Comparison of ENCODE assay signal across 21 cellular contexts in genomic region chr3:197683191-197683590, GRCh38. TPM values are rescaled to one million over a fixed set of nuclear protein-coding genes. Genes with fewer than 3 reads are reported as not detected.
DNase-seq lines count a peak whose midpoint lies in the region; ATAC-seq, FAIRE-seq and TF ChIP-seq lines count a peak whose summit lies in the region.
"Had no signal": no experiment of that assay in that cellular context is flagged by ENCODE, and none has a peak within 500 bp of the region (broad histone marks: within the 10 kb centered on the region; RNA-seq: fewer than 3 reads in every experiment).

No MANE protein-coding gene starts in this region.

- TF ChIP-seq RAD21 in HepG2 (CRISPR knock-in tag; IDR thresholded peaks at IDR 0.05) (no peak), IMR-90 (IDR thresholded peaks at IDR 0.05; ENCODE audit: low read length) (no peak)

- H3K18ac ChIP-seq in IMR-90 (ENCODE audit: low read depth, low read length): no peak overlapping the region

- H2BK20ac ChIP-seq in IMR-90 (ENCODE audit: low read depth, low read length): no peak overlapping the region

- no TSS peak for BruUV-seq in HepG2 (replicated peaks; lab: Mats Ljungman, UMichigan)
- BruUV-seq in IMR-90 (replicated peaks; lab: Mats Ljungman, UMichigan): no TSS peak

- H3K56ac ChIP-seq in IMR-90 (ENCODE audit: extremely low read depth, insufficient read depth, low read length): no peak overlapping the region

- H3K4me2 ChIP-seq in HepG2 (ENCODE audit: low read depth, low read length) (no peak overlapping the region), IMR-90 (ENCODE audit: low read depth, low read length) (no peak overlapping the region), astrocyte (ENCODE audit: low read length) (no peak overlapping the region), osteoblast (ENCODE audit: insufficient read depth, low read length) (no peak overlapping the region)

- no peaks in the 10 kb centered on the region for H3K9me3 Mint-ChIP-seq in astrocyte (ENCODE audit: unreplicated experiment)

- H3K9ac ChIP-seq in HepG2 (ENCODE audit: insufficient read depth, low read depth, low read length): no peak overlapping the region
- H3K9ac ChIP-seq in IMR-90 (ENCODE audit: low read depth, low read length): no peak overlapping the region
- no peak overlapping the region for H3K9ac ChIP-seq in astrocyte (ENCODE audit: low read length)

- no peak overlapping the region for H2BK5ac ChIP-seq in IMR-90 (ENCODE audit: low read depth, low read length, poor library complexity, severe bottlenecking)

- no peaks in the 10 kb centered on the region for H3K4me1 Mint-ChIP-seq in astrocyte (ENCODE audit: low read depth, unreplicated experiment)
- H3K4me1 Mint-ChIP-seq: CD4-positive, alpha-beta memory T cell had no signal

- H3K4me1 ChIP-seq in HepG2 (ENCODE audit: insufficient read depth, low read length) (no peaks in the 10 kb centered on the region), right lobe of liver (no peaks in the 10 kb centered on the region), IMR-90 (ENCODE audit: control insufficient read depth, insufficient read depth, low read length) (no peaks in the 10 kb centered on the region), astrocyte (ENCODE audit: insufficient read depth, low read length) (no peaks in the 10 kb centered on the region), osteoblast (ENCODE audit: insufficient read depth, low read length) (no peaks in the 10 kb centered on the region), SJCRH30 (no peaks in the 10 kb centered on the region)

- no peaks in the 10 kb centered on the region for H3K27me3 Mint-ChIP-seq in astrocyte (ENCODE audit: low read depth, unreplicated experiment)
- H3K27me3 Mint-ChIP-seq: CD4-positive, alpha-beta memory T cell had no signal

- H2AFZ ChIP-seq in HepG2 (ENCODE audit: low read length): no peak overlapping the region
- no peak overlapping the region for H2AFZ ChIP-seq in IMR-90 (replicated peaks; ENCODE audit: low read length, poor library complexity)
- H2AFZ ChIP-seq in astrocyte (ENCODE audit: low read depth, low read length): no peak overlapping the region
- no peak overlapping the region for H2AFZ ChIP-seq in osteoblast (ENCODE audit: low read length)

- H3K9me1 ChIP-seq in IMR-90 (ENCODE audit: insufficient read depth, low read length): peaks cover 15% of the 10 kb centered on the region

- H4K8ac ChIP-seq in IMR-90 (ENCODE audit: low read depth in 2 of 2, low read length in 2 of 2): no peak overlapping the region

- H4K5ac ChIP-seq in IMR-90 (ENCODE audit: low read depth, low read length): no peak overlapping the region

- no peak overlapping the region for H3K4me3 Mint-ChIP-seq in astrocyte (ENCODE audit: unreplicated experiment)
- H3K4me3 Mint-ChIP-seq: CD4-positive, alpha-beta memory T cell; HFFc6 had no signal

- no peak overlapping the region for H3K4ac ChIP-seq in IMR-90 (ENCODE audit: low read depth, low read length)

- dilution Hi-C loops in IMR-90 (cut with HindIII; ENCODE audit: low sequenced_read_pairs, unreplicated experiment): no loop called here

- TF ChIP-seq EP300 in HepG2 (IDR thresholded peaks at IDR 0.05; ENCODE audit: low read depth in 2 of 2, low read length in 2 of 2) (no peak), HepG2 (CRISPR knock-in tag; IDR thresholded peaks at IDR 0.05; ENCODE audit: borderline replicate concordance) (no peak)

- peaks cover 21% of the 10 kb centered on the region for H3K36me3 Mint-ChIP-seq in astrocyte (ENCODE audit: low read depth, unreplicated experiment)

- POLR2A ChIA-PET in HepG2 (lab: Yijun Ruan, JAX): no interaction called here
- POLR2A ChIA-PET in IMR-90 (lab: Charles Lee; ENCODE audit: unreplicated experiment): no interaction called here

- TF ChIP-seq CTCF in HepG2 (CRISPR knock-in tag; IDR thresholded peaks at IDR 0.05) (no peak), right lobe of liver (IDR thresholded peaks at IDR 0.05) (no peak), IMR-90 (conservative IDR thresholded peaks at IDR 0.05; ENCODE audit: low read depth, low read length) (no peak), astrocyte (IDR thresholded peaks at IDR 0.05; ENCODE audit: insufficient read depth, low read depth, low read length) (no peak), osteoblast (IDR thresholded peaks at IDR 0.05; ENCODE audit: extremely low read depth, low read depth, low read length) (no peak)

- H3K79me2 ChIP-seq in HepG2 (ENCODE audit: insufficient read depth, low read length) (no peaks in the 10 kb centered on the region), astrocyte (ENCODE audit: insufficient read depth, low read length) (no peaks in the 10 kb centered on the region), osteoblast (ENCODE audit: insufficient read depth, low read length) (no peaks in the 10 kb centered on the region)

- FAIRE-seq in HepG2 (lab: Jason Lieb, UNC): no peak
- no peak for FAIRE-seq in astrocyte (lab: Jason Lieb, UNC)
- FAIRE-seq: D721Med, G401.6, GM12891 had no signal

- H3K14ac ChIP-seq in IMR-90 (replicated peaks; ENCODE audit: low read depth, low read length): no peak overlapping the region

- H2BK120ac ChIP-seq in IMR-90 (ENCODE audit: low read depth, low read length): no peak overlapping the region

- no peak for ATAC-seq in HepG2
- ATAC-seq in right lobe of liver: no peak
- no peak for ATAC-seq in IMR-90 (ENCODE audit: low read depth)
- ATAC-seq in HG03108 (IDR thresholded peaks at IDR 0.05; ENCODE audit: unreplicated experiment): no peak
- ATAC-seq in HG02840 (IDR thresholded peaks at IDR 0.05; ENCODE audit: low FRiP score, unreplicated experiment): no peak

- no peak overlapping the region for H2AK5ac ChIP-seq in IMR-90 (ENCODE audit: low read depth, low read length)

- peaks cover 0 to 4% of the 10 kb centered on the region in 2 experiments; a peak in 1 of 4 replicates for H3K79me1 ChIP-seq in IMR-90 (ENCODE audit: low read depth in 1 of 2, low read length in 2 of 2)

- 94% methylated on average over 11 of the region's 13 CpGs for WGBS in HepG2 (ENCODE audit: low lambda C conversion rate)
- WGBS in right lobe of liver (ENCODE audit: insufficient coverage, low coverage, low lambda C conversion rate, missing lambda C conversion rate): 94% methylated on average over 9 of the region's 13 CpGs
- 82% methylated on average over 6 of the region's 13 CpGs; no CpG with 5 or more reads in 1 of the 2 experiments for WGBS in IMR-90 (ENCODE audit: extremely low coverage in 2 of 2, insufficient read length in 1 of 2), 2 experiments

- no peaks in the 10 kb centered on the region for H3K27me3 ChIP-seq in HepG2 (ENCODE audit: control insufficient read depth in 1 of 2, insufficient read depth in 2 of 2, low read length in 2 of 2)
- H3K27me3 ChIP-seq in right lobe of liver: no peaks in the 10 kb centered on the region
- no peaks in the 10 kb centered on the region for H3K27me3 ChIP-seq in IMR-90 (ENCODE audit: control insufficient read depth, insufficient read depth, low read length)
- H3K27me3 ChIP-seq in astrocyte (ENCODE audit: insufficient read depth, low read length): no peaks in the 10 kb centered on the region
- no peaks in the 10 kb centered on the region for H3K27me3 ChIP-seq in osteoblast (ENCODE audit: insufficient read depth, low read length)
- H3K27me3 ChIP-seq in SJCRH30: no peaks in the 10 kb centered on the region

- TF ChIP-seq POLR2A in HepG2 (IDR thresholded peaks at IDR 0.05; ENCODE audit: insufficient read depth in 1 of 2, low read depth in 2 of 2, low read length in 2 of 2) (no peak), right lobe of liver (IDR thresholded peaks at IDR 0.05) (no peak), IMR-90 (IDR thresholded peaks at IDR 0.05; ENCODE audit: low read depth, low read length) (no peak)

- H4K91ac ChIP-seq in IMR-90 (ENCODE audit: insufficient read depth, low read depth, low read length): no peak overlapping the region

- peaks cover 4 to 23% of the 10 kb centered on the region in 2 experiments; a peak in 4 of 5 replicates for H3K36me3 ChIP-seq in HepG2 (replicated peaks in 1 of 2; ENCODE audit: control insufficient read depth in 1 of 2, insufficient read depth in 2 of 2, low read length in 2 of 2)
- H3K36me3 ChIP-seq in right lobe of liver: peaks cover 0 to 19% (median under 1%) of the 10 kb centered on the region in 4 donors
- peaks cover 25% of the 10 kb centered on the region for H3K36me3 ChIP-seq in IMR-90 (ENCODE audit: control insufficient read depth, insufficient read depth, low read length)
- peaks cover 4% of the 10 kb centered on the region for H3K36me3 ChIP-seq in astrocyte (ENCODE audit: insufficient read depth, low read length)
- peaks cover 22% of the 10 kb centered on the region for H3K36me3 ChIP-seq in osteoblast (ENCODE audit: insufficient read depth, low read length)
- H3K36me3 ChIP-seq in SJCRH30: peaks cover 12% of the 10 kb centered on the region

- peak overlapping the region; percentile 26 for H3K27ac Mint-ChIP-seq in astrocyte (ENCODE audit: unreplicated experiment)
- H3K27ac Mint-ChIP-seq: HFFc6 had no signal

- intact Hi-C loops in HepG2 (cut with micrococcal nuclease; ENCODE audit: unreplicated experiment): no loop called here
- intact Hi-C loops in right lobe of liver (cut with DNase I): no loop called here
- intact Hi-C loops in IMR-90 (cut with micrococcal nuclease): no loop called here

- no peak for DNase-seq in HepG2 (ENCODE audit: low spot score)
- DNase-seq in right lobe of liver: no peak
- DNase-seq in IMR-90: no peak
- no peak for DNase-seq in astrocyte (ENCODE audit: low read depth)
- peak; percentile 65 for DNase-seq in osteoblast (ENCODE audit: insufficient read length, low spot score, missing footprints)
- no peak for DNase-seq in SJCRH30
- DNase-seq: AML-193; C1 segment of cervical spinal cord; CD4-positive, alpha-beta memory T cell; DMS153; DMS79 treated with DMSO at 0.1 percent for 48 hours; EL; HCEC 1CT; HFFc6 had no signal

- CTCF ChIA-PET in HepG2 (lab: Yijun Ruan, JAX; ENCODE audit: low intra/inter-chr PET ratio, low total read pairs): no interaction called here
- CTCF ChIA-PET in IMR-90 (lab: Yijun Ruan, JAX): interaction anchor here (0.6 kb wide), 1 partner anchor 29 kb away, joined by 5 read pairs; no protein-coding TSS in a partner anchor

- H3K23ac ChIP-seq in IMR-90 (ENCODE audit: low read depth, low read length): no peak overlapping the region

- H3K4me3 ChIP-seq in HepG2 (replicated peaks in 1 of 3; ENCODE audit: insufficient read depth in 1 of 3, low read depth in 2 of 3, low read length in 3 of 3) (no peak overlapping the region), right lobe of liver (no peak overlapping the region), IMR-90 (ENCODE audit: insufficient read depth, low read depth, low read length) (no peak overlapping the region), astrocyte (ENCODE audit: insufficient read depth, low read depth, low read length) (no peak overlapping the region), osteoblast (ENCODE audit: insufficient read depth, low read length) (no peak overlapping the region), SJCRH30 (no peak overlapping the region)

- no peaks in the 10 kb centered on the region for H4K20me1 ChIP-seq in HepG2 (ENCODE audit: insufficient read depth, low read length)
- H4K20me1 ChIP-seq in IMR-90 (ENCODE audit: insufficient read depth, low read length): no peaks in the 10 kb centered on the region
- no peaks in the 10 kb centered on the region for H4K20me1 ChIP-seq in astrocyte (ENCODE audit: insufficient read depth, low read length)
- H4K20me1 ChIP-seq in osteoblast (ENCODE audit: insufficient read depth, low read length): no peaks in the 10 kb centered on the region

- H2AK9ac ChIP-seq in IMR-90 (replicated peaks; ENCODE audit: low read depth, low read length, poor library complexity): peak overlapping the region; percentile 81

- no peak overlapping the region for H3K27ac ChIP-seq in HepG2 (ENCODE audit: extremely low read length, insufficient read depth, low read length)
- H3K27ac ChIP-seq in right lobe of liver: no peak overlapping the region
- H3K27ac ChIP-seq in IMR-90 (ENCODE audit: insufficient read depth, low read length): no peak overlapping the region
- no peak overlapping the region for H3K27ac ChIP-seq in astrocyte (ENCODE audit: low read depth, low read length)
- no peak overlapping the region for H3K27ac ChIP-seq in osteoblast (ENCODE audit: low read depth, low read length)
- no peak overlapping the region for H3K27ac ChIP-seq in SJCRH30
- H3K27ac ChIP-seq: 22Rv1, HL-60 had no signal

- H2BK15ac ChIP-seq in IMR-90 (ENCODE audit: low read depth, low read length): no peak overlapping the region

- in situ Hi-C loops in HepG2 (cut with HindIII; ENCODE audit: extremely low pct_ligation_motif_present, low pct_unique_long_range_greater_than_20kb) (no loop called here), IMR-90 (cut with MboI; ENCODE audit: low sequenced_read_pairs) (no loop called here)

- H3K9me3 ChIP-seq in HepG2 (ENCODE audit: low read length) (no peaks in the 10 kb centered on the region), right lobe of liver (no peaks in the 10 kb centered on the region), IMR-90 (ENCODE audit: control insufficient read depth, insufficient read depth, low read length) (no peaks in the 10 kb centered on the region), astrocyte (ENCODE audit: insufficient read depth, low read depth, low read length) (peaks cover 2% of the 10 kb centered on the region), osteoblast (ENCODE audit: low read depth, low read length) (peaks cover under 1% of the 10 kb centered on the region), SJCRH30 (replicated peaks) (no peaks in the 10 kb centered on the region)

RNA-seq across cellular contexts. Expression of gene RUBCN, which starts 53.5 kb away (rescaled TPM):
- total RNA-seq in HepG2 (2016; rRNA removed; fragmentation: Illumina TruSeq; extraction: Trizol) (4.8 and 5.2 TPM in 2 replicates), right lobe of liver (10 to 100 TPM in 2 of 6 experiments, 1 to 10 TPM in 4; 6.4 to 19.4 (median 7.7) TPM), IMR-90 (2012; rRNA removed) (8.3 and 10.8 TPM in 2 replicates), astrocyte (21.2 and 28.2 TPM in 2 replicates), osteoblast (19.7 and 23.2 TPM in 2 replicates)
- 1.7 and 2.2 TPM in 2 replicates for total RNA-seq in HepG2 (2016; cell fraction: cytosol; rRNA removed; fragmentation: Illumina TruSeq; extraction: Trizol; ENCODE audit: low read depth)
- total RNA-seq in HepG2 (2016; cell fraction: insoluble cytoplasmic fraction; rRNA removed; fragmentation: Illumina TruSeq; extraction: Trizol): 4.4 and 6.1 TPM in 2 replicates
- 3.9 and 4.0 TPM in 2 replicates for total RNA-seq in HepG2 (2016; cell fraction: membrane; rRNA removed; fragmentation: Illumina TruSeq; extraction: Trizol)
- total RNA-seq in HepG2 (2016; cell fraction: nucleus; rRNA removed; fragmentation: Illumina TruSeq; extraction: Trizol): 5.3 and 5.7 TPM in 2 replicates
- polyA plus RNA-seq in HepG2 (2011; rRNA removed) (6.5 and 8.1 TPM in 2 replicates), IMR-90 (2012; rRNA removed) (11.8 and 12.6 TPM in 2 replicates)
- 2.9 and 3.5 TPM in 2 replicates for polyA plus RNA-seq in HepG2 (2011; cell fraction: cytosol; rRNA removed)
- 16.7 and 22.2 TPM in 2 replicates for polyA plus RNA-seq in HepG2 (2011; cell fraction: nucleus; rRNA removed)
- polyA plus RNA-seq in HepG2 (2012): 3.4 and 4.4 TPM in 2 replicates
- polyA plus RNA-seq in HepG2 (2016; cell fraction: cytosol; fragmentation: Illumina TruSeq; extraction: Trizol; ENCODE audit: low read depth): 0.63 and 0.68 TPM in 2 replicates
- 3.2 and 4.5 TPM in 2 replicates for polyA plus RNA-seq in HepG2 (2016; cell fraction: insoluble cytoplasmic fraction; fragmentation: Illumina TruSeq; extraction: Trizol; ENCODE audit: low read depth)
- polyA plus RNA-seq in HepG2 (2016; cell fraction: membrane; fragmentation: Illumina TruSeq; extraction: Trizol; ENCODE audit: low read depth): 1.2 and 1.3 TPM in 2 replicates
- polyA plus RNA-seq in HepG2 (2016; cell fraction: nucleus; fragmentation: Illumina TruSeq; extraction: Trizol; ENCODE audit: insufficient read depth, low read depth): 13.0 and 13.9 TPM in 2 replicates
- 10.1 and 33.6 TPM in 2 replicates for polyA minus RNA-seq in HepG2 (2011; rRNA and poly(A)+ RNA removed; ENCODE audit: low replicate concordance)
- 4.4 and 5.1 TPM in 2 replicates for polyA minus RNA-seq in HepG2 (2011; cell fraction: cytosol; rRNA and poly(A)+ RNA removed)
- 10.8 and 14.2 TPM in 2 replicates for polyA minus RNA-seq in HepG2 (2011; cell fraction: nucleus; rRNA and poly(A)+ RNA removed)
- 6.2 and 10.4 TPM in 2 replicates for polyA plus RNA-seq in IMR-90 (2012; cell fraction: cytosol; rRNA removed)
- polyA plus RNA-seq in IMR-90 (2012; cell fraction: nucleus; rRNA removed; ENCODE audit: low replicate concordance): 31.5 and 32.7 TPM in 2 replicates
- 15.4 and 16.1 TPM in 2 replicates for total RNA-seq in SJCRH30 (2014; rRNA removed; shearing (Covaris generic))
